Comparison of ENCODE assay signal across 18 cellular contexts in the genomic region with DNA sequence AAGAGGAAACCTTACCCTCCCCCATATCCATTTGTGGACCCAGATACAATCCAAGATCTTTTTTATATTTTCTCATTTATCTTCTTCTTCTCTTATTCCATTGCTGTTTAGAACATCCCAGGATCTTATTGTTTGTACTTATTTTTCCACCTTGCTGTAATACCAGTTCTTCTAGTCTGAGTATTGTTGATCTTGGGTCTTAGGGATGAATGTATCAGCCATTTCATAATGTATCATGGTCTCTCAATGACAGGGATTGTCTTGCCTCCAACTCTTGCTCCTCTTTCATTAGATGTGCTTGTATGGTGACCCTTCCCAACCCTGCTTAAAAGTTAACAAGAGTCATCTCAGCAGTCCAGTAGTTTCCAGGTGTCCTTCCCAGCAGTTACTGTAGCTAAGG.
DNase-seq lines count a peak whose midpoint lies in the region; ATAC-seq and TF ChIP-seq lines count a peak whose summit lies in the region.
"Had no signal": no experiment of that assay in that cellular context is flagged by ENCODE, and none has a peak within 500 bp of the region (broad histone marks: within the 10 kb centered on the region; RNA-seq: fewer than 3 reads in every experiment).

No MANE protein-coding gene starts in this region.

- H3K27ac Mint-ChIP-seq in activated CD4-positive, alpha-beta T cell treated with anti-CD3 and anti-CD28 coated beads, Interleukin-2, amount 10 ng/mL, durations not matched to agents 7 days and 5 days, result peak overlapping the region; percentile 22
- H3K27ac Mint-ChIP-seq in WTC11, result peak overlapping the region; percentile 6
- no peak overlapping the region for H3K27ac Mint-ChIP-seq in natural killer cell treated with Interleukin-12 subunit alpha and Interleukin-12 subunit beta and Interleukin-15 and Interleukin-18, amount 100 ng/mL, for 72 hours
- H3K27ac Mint-ChIP-seq: B cell; CD4-positive, alpha-beta T cell; CD8-positive, alpha-beta T cell had no signal

- ATAC-seq in WTC11, result no peak
- peak; percentile 51 for ATAC-seq in esophagus mucosa
- ATAC-seq in HG03175 (IDR thresholded peaks at IDR 0.05; ENCODE audit: unreplicated experiment), result no peak
- ATAC-seq in GM21529 (IDR thresholded peaks at IDR 0.05; ENCODE audit: unreplicated experiment), result no peak
- ATAC-seq in natural killer cell treated with Interleukin-12 subunit alpha and Interleukin-12 subunit beta and Interleukin-15 and Interleukin-18, amount 100 ng/mL, for 72 hours, result no peak
- ATAC-seq: A549; CD8-positive, alpha-beta T cell had no signal

- H3K4me1 Mint-ChIP-seq in activated CD4-positive, alpha-beta T cell treated with anti-CD3 and anti-CD28 coated beads, Interleukin-2, amount 10 ng/mL, durations not matched to agents 7 days and 5 days, result peaks cover 7% of the 10 kb centered on the region
- peaks cover 20% of the 10 kb centered on the region for H3K4me1 Mint-ChIP-seq in WTC11
- peaks cover 10 to 13% of the 10 kb centered on the region in 2 donors for H3K4me1 Mint-ChIP-seq in natural killer cell treated with Interleukin-12 subunit alpha and Interleukin-12 subunit beta and Interleukin-15 and Interleukin-18, amount 100 ng/mL, for 72 hours (ENCODE audit: low read depth in 2 of 2)
- H3K4me1 Mint-ChIP-seq: B cell had no signal

- POLR2A ChIA-PET in activated CD4-positive, alpha-beta T cell treated with anti-CD3 and anti-CD28 coated beads, Interleukin-2, amount 10 ng/mL, durations not matched to agents 7 days and 5 days (lab: Charles Lee), result no interaction called here
- POLR2A ChIA-PET in WTC11 (lab: Charles Lee), result no interaction called here

- H3K9me3 Mint-ChIP-seq in activated CD4-positive, alpha-beta T cell treated with anti-CD3 and anti-CD28 coated beads, Interleukin-2, amount 10 ng/mL, durations not matched to agents 7 days and 5 days, result no peaks in the 10 kb centered on the region
- no peaks in the 10 kb centered on the region for H3K9me3 Mint-ChIP-seq in WTC11
- no peaks in the 10 kb centered on the region for H3K9me3 Mint-ChIP-seq in natural killer cell treated with Interleukin-12 subunit alpha and Interleukin-12 subunit beta and Interleukin-15 and Interleukin-18, amount 100 ng/mL, for 72 hours
- H3K9me3 Mint-ChIP-seq: CD4-positive, alpha-beta T cell; CD8-positive, alpha-beta T cell had no signal

- peaks cover 10% of the 10 kb centered on the region for H3K36me3 Mint-ChIP-seq in activated CD4-positive, alpha-beta T cell treated with anti-CD3 and anti-CD28 coated beads, Interleukin-2, amount 10 ng/mL, durations not matched to agents 7 days and 5 days (ENCODE audit: low read depth)
- no peaks in the 10 kb centered on the region; the same call in 1 of the 2 replicates for H3K36me3 Mint-ChIP-seq in WTC11
- H3K36me3 Mint-ChIP-seq in natural killer cell treated with Interleukin-12 subunit alpha and Interleukin-12 subunit beta and Interleukin-15 and Interleukin-18, amount 100 ng/mL, for 72 hours, result no peaks in the 10 kb centered on the region

- DNase-seq in activated CD4-positive, alpha-beta T cell treated with anti-CD3 and anti-CD28 coated beads, Interleukin-2, amount 10 ng/mL, durations not matched to agents 7 days and 5 days, result no peak
- DNase-seq in activated CD4-positive, alpha-beta T cell treated with anti-CD3 and anti-CD28 coated beads for 48 hours, result no peak
- DNase-seq in WTC11 (ENCODE audit: low spot score) (no peak), epithelial cell of esophagus (ENCODE audit: low read depth) (peak; percentile 71)
- DNase-seq in natural killer cell treated with Interleukin-12 subunit alpha and Interleukin-12 subunit beta and Interleukin-15 and Interleukin-18, amount 100 ng/mL, for 72 hours (ENCODE audit: low spot score), result no peak
- DNase-seq: AML-193; Caco-2; Calu3; CD4-positive, alpha-beta T cell; CD8-positive, alpha-beta T cell; DMS79 treated with DMSO at 0.1 percent for 48 hours; GF-D8 had no signal

- TF ChIP-seq CTCF in WTC11 (IDR thresholded peaks at IDR 0.05), result no peak
- no peak for TF ChIP-seq CTCF in epithelial cell of esophagus (IDR thresholded peaks at IDR 0.05; ENCODE audit: insufficient read depth, low read depth, low read length, missing control alignments)

- H3K27me3 Mint-ChIP-seq in activated CD4-positive, alpha-beta T cell treated with anti-CD3 and anti-CD28 coated beads, Interleukin-2, amount 10 ng/mL, durations not matched to agents 7 days and 5 days, result no peaks in the 10 kb centered on the region
- no peaks in the 10 kb centered on the region for H3K27me3 Mint-ChIP-seq in WTC11 (ENCODE audit: low read depth)
- no peaks in the 10 kb centered on the region for H3K27me3 Mint-ChIP-seq in natural killer cell treated with Interleukin-12 subunit alpha and Interleukin-12 subunit beta and Interleukin-15 and Interleukin-18, amount 100 ng/mL, for 72 hours
- H3K27me3 Mint-ChIP-seq: B cell; CD4-positive, alpha-beta T cell had no signal

- CTCF ChIA-PET in activated CD4-positive, alpha-beta T cell treated with anti-CD3 and anti-CD28 coated beads, Interleukin-2, amount 10 ng/mL, durations not matched to agents 7 days and 5 days (lab: Charles Lee), result interaction anchor here (1.4 kb wide), 1 partner anchor 31 kb away, joined by 4 read pairs; no protein-coding TSS in a partner anchor
- CTCF ChIA-PET in WTC11 (lab: Charles Lee), result no interaction called here

- no peak overlapping the region for H3K4me3 ChIP-seq in epithelial cell of esophagus (ENCODE audit: low read length)
- H3K4me3 ChIP-seq: A549; BLaER1 treated with 17β-estradiol and CSF1 and Interleukin-3, amounts not matched to agents 10 nM and 100 nM had no signal

- no peak overlapping the region for H3K4me3 Mint-ChIP-seq in activated CD4-positive, alpha-beta T cell treated with anti-CD3 and anti-CD28 coated beads, Interleukin-2, amount 10 ng/mL, durations not matched to agents 7 days and 5 days
- H3K4me3 Mint-ChIP-seq in WTC11, result no peak overlapping the region
- no peak overlapping the region for H3K4me3 Mint-ChIP-seq in natural killer cell treated with Interleukin-12 subunit alpha and Interleukin-12 subunit beta and Interleukin-15 and Interleukin-18, amount 100 ng/mL, for 72 hours
- H3K4me3 Mint-ChIP-seq: B cell; CD4-positive, alpha-beta T cell; CD8-positive, alpha-beta T cell had no signal

TF ChIP-seq in WTC11, 78 proteins besides CTCF, POLR2A, EP300 and RAD21 (continues in another document):
- TF ChIP-seq, protein P1, sequence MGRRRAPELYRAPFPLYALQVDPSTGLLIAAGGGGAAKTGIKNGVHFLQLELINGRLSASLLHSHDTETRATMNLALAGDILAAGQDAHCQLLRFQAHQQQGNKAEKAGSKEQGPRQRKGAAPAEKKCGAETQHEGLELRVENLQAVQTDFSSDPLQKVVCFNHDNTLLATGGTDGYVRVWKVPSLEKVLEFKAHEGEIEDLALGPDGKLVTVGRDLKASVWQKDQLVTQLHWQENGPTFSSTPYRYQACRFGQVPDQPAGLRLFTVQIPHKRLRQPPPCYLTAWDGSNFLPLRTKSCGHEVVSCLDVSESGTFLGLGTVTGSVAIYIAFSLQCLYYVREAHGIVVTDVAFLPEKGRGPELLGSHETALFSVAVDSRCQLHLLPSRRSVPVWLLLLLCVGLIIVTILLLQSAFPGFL (CRISPR knock-in tag; IDR thresholded peaks at IDR 0.05; ENCODE audit: borderline replicate concordance), result no peak
- TF ChIP-seq, protein P2, sequence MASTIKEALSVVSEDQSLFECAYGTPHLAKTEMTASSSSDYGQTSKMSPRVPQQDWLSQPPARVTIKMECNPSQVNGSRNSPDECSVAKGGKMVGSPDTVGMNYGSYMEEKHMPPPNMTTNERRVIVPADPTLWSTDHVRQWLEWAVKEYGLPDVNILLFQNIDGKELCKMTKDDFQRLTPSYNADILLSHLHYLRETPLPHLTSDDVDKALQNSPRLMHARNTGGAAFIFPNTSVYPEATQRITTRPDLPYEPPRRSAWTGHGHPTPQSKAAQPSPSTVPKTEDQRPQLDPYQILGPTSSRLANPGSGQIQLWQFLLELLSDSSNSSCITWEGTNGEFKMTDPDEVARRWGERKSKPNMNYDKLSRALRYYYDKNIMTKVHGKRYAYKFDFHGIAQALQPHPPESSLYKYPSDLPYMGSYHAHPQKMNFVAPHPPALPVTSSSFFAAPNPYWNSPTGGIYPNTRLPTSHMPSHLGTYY (CRISPR knock-in tag; IDR thresholded peaks at IDR 0.05), result no peak
- TF ChIP-seq, protein P3, sequence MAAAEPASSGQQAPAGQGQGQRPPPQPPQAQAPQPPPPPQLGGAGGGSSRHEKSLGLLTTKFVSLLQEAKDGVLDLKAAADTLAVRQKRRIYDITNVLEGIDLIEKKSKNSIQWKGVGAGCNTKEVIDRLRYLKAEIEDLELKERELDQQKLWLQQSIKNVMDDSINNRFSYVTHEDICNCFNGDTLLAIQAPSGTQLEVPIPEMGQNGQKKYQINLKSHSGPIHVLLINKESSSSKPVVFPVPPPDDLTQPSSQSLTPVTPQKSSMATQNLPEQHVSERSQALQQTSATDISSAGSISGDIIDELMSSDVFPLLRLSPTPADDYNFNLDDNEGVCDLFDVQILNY (CRISPR knock-in tag; IDR thresholded peaks at IDR 0.05), result no peak
- no peak for TF ChIP-seq TEAD1 (CRISPR knock-in tag; IDR thresholded peaks at IDR 0.05)
- TF ChIP-seq, protein P4, sequence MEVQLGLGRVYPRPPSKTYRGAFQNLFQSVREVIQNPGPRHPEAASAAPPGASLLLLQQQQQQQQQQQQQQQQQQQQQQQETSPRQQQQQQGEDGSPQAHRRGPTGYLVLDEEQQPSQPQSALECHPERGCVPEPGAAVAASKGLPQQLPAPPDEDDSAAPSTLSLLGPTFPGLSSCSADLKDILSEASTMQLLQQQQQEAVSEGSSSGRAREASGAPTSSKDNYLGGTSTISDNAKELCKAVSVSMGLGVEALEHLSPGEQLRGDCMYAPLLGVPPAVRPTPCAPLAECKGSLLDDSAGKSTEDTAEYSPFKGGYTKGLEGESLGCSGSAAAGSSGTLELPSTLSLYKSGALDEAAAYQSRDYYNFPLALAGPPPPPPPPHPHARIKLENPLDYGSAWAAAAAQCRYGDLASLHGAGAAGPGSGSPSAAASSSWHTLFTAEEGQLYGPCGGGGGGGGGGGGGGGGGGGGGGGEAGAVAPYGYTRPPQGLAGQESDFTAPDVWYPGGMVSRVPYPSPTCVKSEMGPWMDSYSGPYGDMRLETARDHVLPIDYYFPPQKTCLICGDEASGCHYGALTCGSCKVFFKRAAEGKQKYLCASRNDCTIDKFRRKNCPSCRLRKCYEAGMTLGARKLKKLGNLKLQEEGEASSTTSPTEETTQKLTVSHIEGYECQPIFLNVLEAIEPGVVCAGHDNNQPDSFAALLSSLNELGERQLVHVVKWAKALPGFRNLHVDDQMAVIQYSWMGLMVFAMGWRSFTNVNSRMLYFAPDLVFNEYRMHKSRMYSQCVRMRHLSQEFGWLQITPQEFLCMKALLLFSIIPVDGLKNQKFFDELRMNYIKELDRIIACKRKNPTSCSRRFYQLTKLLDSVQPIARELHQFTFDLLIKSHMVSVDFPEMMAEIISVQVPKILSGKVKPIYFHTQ (CRISPR knock-in tag; IDR thresholded peaks at IDR 0.05), result no peak
- no peak for TF ChIP-seq JUN (CRISPR knock-in tag; IDR thresholded peaks at IDR 0.05)
- no peak for TF ChIP-seq KAT7 (CRISPR knock-in tag; IDR thresholded peaks at IDR 0.05; ENCODE audit: borderline replicate concordance)

Comparison
In these comparisons a context has a peak if more than half of its experiments do, and no peak if none do; other contexts are left out.
1. H3K27ac Mint-ChIP-seq: peak in activated CD4-positive, alpha-beta T cell treated with anti-CD3 and anti-CD28 coated beads, Interleukin-2, amount 10 ng/mL, durations not matched to agents 7 days and 5 days (single experiment) and WTC11 (single experiment); none in natural killer cell treated with Interleukin-12 subunit alpha and Interleukin-12 subunit beta and Interleukin-15 and Interleukin-18, amount 100 ng/mL, for 72 hours (0 of 2).